8 cellular contexts compared by ENCODE assay signal in genomic region chr1:43979528-43980254, GRCh38. TPM values are rescaled to one million over a fixed set of nuclear protein-coding genes. Genes with fewer than 3 reads are reported as not detected.
A peak's percentile ranks its signal among the peaks of the same experiment; 100 is the strongest.
DNase-seq lines count a peak whose midpoint lies in the region; ATAC-seq and TF ChIP-seq lines count a peak whose summit lies in the region.

No MANE protein-coding gene starts in this region.

- no peak for TF ChIP-seq POLR2A in testis (IDR thresholded peaks at IDR 0.05)

- DNase-seq in CD1c-positive myeloid dendritic cell (ENCODE audit: extremely low spot score) (peak; percentile 48), HCEC 1CT (peak; percentile 53), SK-N-SH (peak; percentile 89), dermis blood vessel endothelial cell (peak; percentile 43), lung (ENCODE audit: low spot score) (peak; percentile 54), testis (peak; percentile 50)
- no peak for DNase-seq in effector CD4-positive, alpha-beta T cell

- intact Hi-C loops in testis (cut with DNase I; ENCODE audit: low total_unique reads) = no loop called here

- H3K4me1 ChIP-seq in SK-N-SH (ENCODE audit: control insufficient read depth in 1 of 2, insufficient read depth in 2 of 2, low read depth in 1 of 2, low read length in 1 of 2) (peaks cover 5 to 42% of the 10 kb centered on the region in 2 experiments; a peak in 1 of 4 replicates), lung (ENCODE audit: control insufficient read depth in 2 of 2, insufficient read depth in 2 of 2, low read length in 2 of 2) (peaks cover 0 to 29% of the 10 kb centered on the region in 2 donors), testis (peaks cover 27% of the 10 kb centered on the region)

- H3K4me3 ChIP-seq in SK-N-SH (ENCODE audit: low read depth in 2 of 2, low read length in 1 of 2) (peak overlapping the region; percentile 59 to 71), lung (peak overlapping the region; percentile 42), testis (peak overlapping the region; percentile 58 to 67)

- POLR2A ChIA-PET in SK-N-SH (lab: Yijun Ruan, JAX) = interaction anchor here (0.8 to 1.2 kb wide), 3 partner anchors 9 to 33 kb away, joined by 3 to 4 read pairs (median 4); partner anchors contain the start of gene IPO13

- H3K27me3 ChIP-seq in SK-N-SH (ENCODE audit: insufficient read depth) (no peaks in the 10 kb centered on the region), lung (ENCODE audit: control insufficient read depth, insufficient read depth) (no peaks in the 10 kb centered on the region), testis (no peaks in the 10 kb centered on the region)

- TF ChIP-seq EP300 in SK-N-SH (IDR thresholded peaks at IDR 0.05; ENCODE audit: borderline replicate concordance in 1 of 2, low read depth in 1 of 2, low read length in 1 of 2) = no peak

- peaks cover 16 to 26% of the 10 kb centered on the region in 2 experiments for H3K36me3 ChIP-seq in SK-N-SH (replicated peaks in 1 of 2; ENCODE audit: control insufficient read depth in 1 of 2, insufficient read depth in 2 of 2, low read length in 1 of 2)
- H3K36me3 ChIP-seq in lung (ENCODE audit: control insufficient read depth in 2 of 2, insufficient read depth in 2 of 2, low read length in 2 of 2) = peaks cover 0 to 17% of the 10 kb centered on the region in 2 donors
- no peaks in the 10 kb centered on the region for H3K36me3 ChIP-seq in testis (ENCODE audit: low read depth, missing control alignments)

- peaks cover 20% of the 10 kb centered on the region for H4K20me1 ChIP-seq in SK-N-SH (ENCODE audit: insufficient read depth)

- no peak for TF ChIP-seq CTCF in SK-N-SH (IDR thresholded peaks at IDR 0.05)
- no peak for TF ChIP-seq CTCF in lung (IDR thresholded peaks at IDR 0.05; ENCODE audit: control extremely low read depth, extremely low read depth)
- no peak for TF ChIP-seq CTCF in testis (IDR thresholded peaks at IDR 0.05)

- peaks cover 75% of the 10 kb centered on the region for H3K79me2 ChIP-seq in SK-N-SH (ENCODE audit: insufficient read depth)

- peak; percentile 16 for ATAC-seq in lung (ENCODE audit: insufficient read depth, low FRiP score)
- ATAC-seq in HG03571 (IDR thresholded peaks at IDR 0.05; ENCODE audit: unreplicated experiment) = no peak

- H3K9ac ChIP-seq in SK-N-SH = peak overlapping the region; percentile 81

- peak overlapping the region; percentile 94 for H3K4me2 ChIP-seq in SK-N-SH

- H3K27ac ChIP-seq in SK-N-SH (ENCODE audit: low read depth in 2 of 2, low read length in 1 of 2) (peak overlapping the region; percentile 37 to 74), lung (ENCODE audit: low read depth in 1 of 2, low read length in 1 of 2) (peak overlapping the region; percentile 42 to 59), testis (peak overlapping the region; percentile 55 to 56)

- CTCF ChIA-PET in SK-N-SH (lab: Yijun Ruan, JAX) = interaction anchor here (1.0 to 1.6 kb wide), 4 partner anchors 10 to 216 kb away, joined by 3 to 10 read pairs (median 5); no protein-coding TSS in a partner anchor

- WGBS in SK-N-SH (ENCODE audit: low lambda C conversion rate) = 0% methylated on average over 4 of the region's 45 CpGs
- WGBS in lung, 2 donors = 4 to 8% methylated on average over 30 to 45 of the region's 45 CpGs
- 3% methylated on average over 35 of the region's 45 CpGs; no CpG with 5 or more reads in 1 of the 2 donors for WGBS in testis, 2 donors

- 0 out of 2 replicates have a peak, but pooled peaks have one; percentile 18 for TF ChIP-seq RAD21 in SK-N-SH (IDR thresholded peaks at IDR 0.05; ENCODE audit: low read length)

- H3K9me3 ChIP-seq in SK-N-SH (no peaks in the 10 kb centered on the region), lung (ENCODE audit: control insufficient read depth in 2 of 2, insufficient read depth in 1 of 2, low read length in 1 of 2) (no peaks in the 10 kb centered on the region), testis (no peaks in the 10 kb centered on the region)

- H3K9me2 ChIP-seq in SK-N-SH = no peaks in the 10 kb centered on the region

- H2AFZ ChIP-seq in SK-N-SH (ENCODE audit: low read depth) = no peak overlapping the region

- H3F3A ChIP-seq in SK-N-SH (replicated peaks; ENCODE audit: insufficient read depth) = peaks cover 4% of the 10 kb centered on the region

TF ChIP-seq in SK-N-SH, 30 proteins besides CTCF, POLR2A, EP300 and RAD21:
- TF ChIP-seq TAF1 (IDR thresholded peaks at IDR 0.05; ENCODE audit: borderline replicate concordance, low read depth, low read length) = no peak
- peak; percentile 96 for TF ChIP-seq MAX (IDR thresholded peaks at IDR 0.05; ENCODE audit: low read depth)
- no peak for TF ChIP-seq GATA2 (CRISPR knock-in tag; IDR thresholded peaks at IDR 0.05)
- no peak for TF ChIP-seq JUND (IDR thresholded peaks at IDR 0.05)
- no peak for TF ChIP-seq EZH2phosphoT487 (IDR thresholded peaks at IDR 0.05; ENCODE audit: borderline replicate concordance, low read depth)
- TF ChIP-seq SIN3A (IDR thresholded peaks at IDR 0.05; ENCODE audit: borderline replicate concordance, low read depth, low read length) = peak; percentile 85
- no peak for TF ChIP-seq NRF1 (IDR thresholded peaks at IDR 0.05; ENCODE audit: low read depth, low read length)
- no peak for TF ChIP-seq ZBTB33 (IDR thresholded peaks at IDR 0.05; ENCODE audit: borderline replicate concordance, low read depth)
- TF ChIP-seq FOSL2 (IDR thresholded peaks at IDR 0.05; ENCODE audit: borderline replicate concordance, low read depth) = no peak
- TF ChIP-seq USF1 (IDR thresholded peaks at IDR 0.05; ENCODE audit: borderline replicate concordance, low read depth) = peak; percentile 76
- peak; percentile 98 for TF ChIP-seq MXI1 (IDR thresholded peaks at IDR 0.05; ENCODE audit: low read depth, low read length)

RNA-seq across cellular contexts. Expression of gene B4GALT2, which starts 0.7 kb away (rescaled TPM):
- polyA plus RNA-seq in SK-N-SH (2012; rRNA removed) (43.0 and 48.0 TPM in 2 replicates), lung (10 to 100 TPM; 28.9 to 32.2 TPM), testis (ENCODE audit: insufficient read depth, low read depth, low replicate concordance) (47.7 TPM)
- polyA plus RNA-seq in SK-N-SH (2012; cell fraction: cytosol; rRNA removed) = 26.0 and 40.2 TPM in 2 replicates
- 34.8 and 35.0 TPM in 2 replicates for polyA plus RNA-seq in SK-N-SH (2012; cell fraction: nucleus; rRNA removed)
- total RNA-seq in dermis blood vessel endothelial cell (50.2 and 64.4 TPM in 2 replicates), lung (10 to 100 TPM; 13.6 to 40.9 TPM), testis (10 to 100 TPM; 40.9 to 65.9 TPM)

RNA-seq across cellular contexts. Expression of gene ATP6V0B, which starts 4.9 kb away (rescaled TPM):
- polyA plus RNA-seq in SK-N-SH (2012; rRNA removed) (180 and 191 TPM in 2 replicates), lung (100 to 1,000 TPM; 373 to 484 TPM), testis (ENCODE audit: insufficient read depth, low read depth, low replicate concordance) (102 TPM)
- 127 and 163 TPM in 2 replicates for polyA plus RNA-seq in SK-N-SH (2012; cell fraction: cytosol; rRNA removed)
- polyA plus RNA-seq in SK-N-SH (2012; cell fraction: nucleus; rRNA removed) = 162 and 174 TPM in 2 replicates
- total RNA-seq in dermis blood vessel endothelial cell (64.6 and 99.2 TPM in 2 replicates), lung (100 to 1,000 TPM in 1 of 2 donors, 10 to 100 TPM in 1; 71.2 to 192 TPM), testis (100 to 1,000 TPM; 173 to 222 TPM)

RNA-seq across cellular contexts. Expression of gene DPH2, which starts 9.9 kb away (rescaled TPM):
- polyA plus RNA-seq in SK-N-SH (2012; rRNA removed) (76.9 and 97.5 TPM in 2 replicates), lung (10 to 100 TPM; 11.6 to 28.5 TPM), testis (ENCODE audit: insufficient read depth, low read depth, low replicate concordance) (27.6 TPM)
- polyA plus RNA-seq in SK-N-SH (2012; cell fraction: cytosol; rRNA removed) = 32.3 and 45.3 TPM in 2 replicates
- polyA plus RNA-seq in SK-N-SH (2012; cell fraction: nucleus; rRNA removed) = 364 and 385 TPM in 2 replicates
- total RNA-seq in dermis blood vessel endothelial cell (24.2 and 24.3 TPM in 2 replicates), lung (10 to 100 TPM; 17.1 to 25.5 TPM), testis (10 to 100 TPM; 39.4 to 44.7 TPM)

RNA-seq across cellular contexts. Expression of gene CCDC24, which starts 11.7 kb away (rescaled TPM):
- polyA plus RNA-seq in SK-N-SH (2012; rRNA removed) = 7.5 and 11.8 TPM in 2 replicates
- polyA plus RNA-seq in SK-N-SH (2012; cell fraction: cytosol; rRNA removed) = 2.8 and 4.8 TPM in 2 replicates
- polyA plus RNA-seq in SK-N-SH (2012; cell fraction: nucleus; rRNA removed) = 34.1 and 39.2 TPM in 2 replicates
- 1.7 and 2.2 TPM in 2 replicates for total RNA-seq in dermis blood vessel endothelial cell
- total RNA-seq in lung = 10 to 100 TPM in 1 of 2 donors, 1 to 10 TPM in 1; 9.9 to 20.1 TPM
- 10 to 100 TPM; 11.2 to 15.3 TPM for polyA plus RNA-seq in lung
- total RNA-seq in testis = 10 to 100 TPM; 28.8 to 31.3 TPM
- 64.9 TPM for polyA plus RNA-seq in testis (ENCODE audit: insufficient read depth, low read depth, low replicate concordance)

RNA-seq across cellular contexts. Expression of gene IPO13, which starts 32.9 kb away (rescaled TPM):
- polyA plus RNA-seq in SK-N-SH (2012; rRNA removed) = 15.5 and 16.7 TPM in 2 replicates
- polyA plus RNA-seq in SK-N-SH (2012; cell fraction: cytosol; rRNA removed) = 6.2 and 9.5 TPM in 2 replicates
- 52.6 and 55.7 TPM in 2 replicates for polyA plus RNA-seq in SK-N-SH (2012; cell fraction: nucleus; rRNA removed)
- total RNA-seq in dermis blood vessel endothelial cell = 14.8 and 17.3 TPM in 2 replicates
- total RNA-seq in lung = 10 to 100 TPM in 1 of 2 donors, 1 to 10 TPM in 1; 7.3 to 35.4 TPM
- 10 to 100 TPM; 16.6 to 18.1 TPM for polyA plus RNA-seq in lung
- 10 to 100 TPM; 67.3 to 77.0 TPM for total RNA-seq in testis
- 138 TPM for polyA plus RNA-seq in testis (ENCODE audit: insufficient read depth, low read depth, low replicate concordance)
